Comparison of ENCODE assay signal across 15 cellular contexts in genomic region chr9:104856413-104856941, GRCh38.
DNase-seq lines count a peak whose midpoint lies in the region; ATAC-seq and TF ChIP-seq lines count a peak whose summit lies in the region.
"Had no signal": no experiment of that assay in that cellular context is flagged by ENCODE, and none has a peak within 500 bp of the region (broad histone marks: within the 10 kb centered on the region; RNA-seq: fewer than 3 reads in every experiment).

No MANE protein-coding gene starts in this region.

- no peak for TF ChIP-seq CTCF in Caco-2 (IDR thresholded peaks at IDR 0.05; ENCODE audit: insufficient read depth in 1 of 2, low read depth in 1 of 2, low read length in 1 of 2, severe bottlenecking in 1 of 2, unreplicated experiment in 1 of 2)
- no peak for TF ChIP-seq CTCF in fibroblast of mammary gland (conservative IDR thresholded peaks at IDR 0.05; ENCODE audit: control insufficient read depth, insufficient read depth, low read depth, low read length)
- no peak for TF ChIP-seq CTCF in upper lobe of left lung (IDR thresholded peaks at IDR 0.05)
- TF ChIP-seq CTCF in A673 (conservative IDR thresholded peaks at IDR 0.05; ENCODE audit: low read depth, low read length) = no peak

- POLR2A ChIA-PET in Caco-2 (lab: Charles Lee) (no interaction called here), A673 (lab: Charles Lee; ENCODE audit: low non-redundant PET) (no interaction called here)

- H3K4me3 Mint-ChIP-seq in Caco-2 (ENCODE audit: unreplicated experiment) = peak overlapping the region; percentile 16
- H3K4me3 Mint-ChIP-seq: mesothelial cell of epicardium had no signal

- TF ChIP-seq EP300 in upper lobe of left lung (IDR thresholded peaks at IDR 0.05) = no peak

- intact Hi-C loops in Caco-2 (cut with micrococcal nuclease; ENCODE audit: unreplicated experiment) (no loop called here), A673 (cut with micrococcal nuclease; ENCODE audit: unreplicated experiment) (no loop called here), aorta (cut with DNase I) (loop anchor here in 1 of 2 donors (5.0 kb wide), 2 partner anchors 71 to 136 kb away; partner anchors contain the start of gene ABCA1)

- peaks cover 2% of the 10 kb centered on the region; the same call in 1 of the 2 replicates for H3K36me3 ChIP-seq in Caco-2 (ENCODE audit: control insufficient read depth, insufficient read depth, low read length)
- H3K36me3 ChIP-seq in upper lobe of left lung = peaks cover 0 to 26% (median 4%) of the 10 kb centered on the region in 4 donors
- H3K36me3 ChIP-seq in A673 (ENCODE audit: insufficient read depth, low read length, poor library complexity, severe bottlenecking) = no peaks in the 10 kb centered on the region
- H3K36me3 ChIP-seq in aorta (ENCODE audit: control insufficient read depth in 1 of 2, insufficient read depth in 2 of 2, low read length in 1 of 2) = no peaks in the 10 kb centered on the region

- H3K4me3 ChIP-seq in Caco-2 (ENCODE audit: low read depth, low read length) = no peak overlapping the region
- no peak overlapping the region for H3K4me3 ChIP-seq in fibroblast of mammary gland (ENCODE audit: control insufficient read depth, low read depth, low read length)
- H3K4me3 ChIP-seq in upper lobe of left lung = no peak overlapping the region
- no peak overlapping the region for H3K4me3 ChIP-seq in A673 (ENCODE audit: low read depth, low read length, poor library complexity, severe bottlenecking)
- H3K4me3 ChIP-seq in aorta (ENCODE audit: low read length in 2 of 2) = no peak overlapping the region
- H3K4me3 ChIP-seq: right atrium auricular region had no signal

- 64 to 71% methylated on average over 5 of the region's 5 CpGs for WGBS in upper lobe of left lung, 2 donors
- WGBS in aorta, 2 donors = 82 to 83% methylated on average over 5 of the region's 5 CpGs

- TF ChIP-seq POLR2A in upper lobe of left lung (IDR thresholded peaks at IDR 0.05) = no peak

- no peaks in the 10 kb centered on the region for H3K27me3 Mint-ChIP-seq in Caco-2 (ENCODE audit: insufficient read depth, unreplicated experiment)

- H3K27me3 ChIP-seq in Caco-2 (replicated peaks; ENCODE audit: control insufficient read depth, insufficient read depth, low read length) (no peaks in the 10 kb centered on the region), upper lobe of left lung (no peaks in the 10 kb centered on the region), A673 (replicated peaks; ENCODE audit: insufficient read depth, low read depth, low read length, poor library complexity) (no peaks in the 10 kb centered on the region), aorta (ENCODE audit: control insufficient read depth in 1 of 2, insufficient read depth in 2 of 2, low read length in 1 of 2) (no peaks in the 10 kb centered on the region)
- H3K27me3 ChIP-seq: right atrium auricular region had no signal

- H3K4me1 ChIP-seq in Caco-2 (peaks cover 22% of the 10 kb centered on the region; the same call in 1 of the 2 replicates), upper lobe of left lung (peaks cover 11 to 46% (median 20%) of the 10 kb centered on the region in 4 donors), A673 (ENCODE audit: insufficient read depth, low read length, poor library complexity, severe bottlenecking) (no peaks in the 10 kb centered on the region), aorta (ENCODE audit: control insufficient read depth in 1 of 2, insufficient read depth in 2 of 2, low read length in 2 of 2) (peaks cover 0 to 4% of the 10 kb centered on the region in 2 donors)

- no peak for ATAC-seq in upper lobe of left lung (ENCODE audit: low FRiP score in 2 of 2)
- no peak for ATAC-seq in aorta (ENCODE audit: low FRiP score)

- H3K27ac Mint-ChIP-seq in Caco-2 (ENCODE audit: unreplicated experiment) = peak overlapping the region; percentile 19
- H3K27ac Mint-ChIP-seq: mesothelial cell of epicardium had no signal

- CTCF ChIA-PET in Caco-2 (lab: Charles Lee) (no interaction called here), A673 (lab: Charles Lee) (interaction anchor here (0.5 kb wide), 1 partner anchor 535 kb away, joined by 15 read pairs; no protein-coding TSS in a partner anchor)

- H3K9me3 Mint-ChIP-seq in Caco-2 (ENCODE audit: unreplicated experiment) = no peaks in the 10 kb centered on the region
- H3K9me3 Mint-ChIP-seq: mesothelial cell of epicardium had no signal

- H3K9me3 ChIP-seq in Caco-2 = no peaks in the 10 kb centered on the region
- H3K9me3 ChIP-seq in upper lobe of left lung = no peaks in the 10 kb centered on the region
- H3K9me3 ChIP-seq in A673 (ENCODE audit: low read depth, low read length, poor library complexity, severe bottlenecking) = no peaks in the 10 kb centered on the region
- H3K9me3 ChIP-seq in aorta (ENCODE audit: control insufficient read depth, low read length) = no peaks in the 10 kb centered on the region
- H3K9me3 ChIP-seq: right atrium auricular region had no signal

- BruUV-seq in Caco-2 (replicated peaks; lab: Mats Ljungman, UMichigan) (no TSS peak), A673 (replicated peaks; lab: Mats Ljungman, UMichigan) (no TSS peak)

- peak in 1 of 2 experiments; percentile 17 for DNase-seq in Caco-2
- peak; percentile 85 for DNase-seq in NCI-H1436 (lab: John Stamatoyannopoulos, UW)
- peak; percentile 99 for DNase-seq in NCI-H748 treated with DMSO at 0.1 percent for 48 hours (lab: John Stamatoyannopoulos, UW)
- DNase-seq in fibroblast of mammary gland (ENCODE audit: low read depth) = peak; percentile 55
- no peak for DNase-seq in upper lobe of left lung
- DNase-seq in A673 (ENCODE audit: low spot score) = no peak
- DNase-seq in stimulated activated CD4-positive, alpha-beta T cell treated with anti-CD3 and anti-CD28 coated beads, Interleukin-2, amount 100 ng/mL, for 48 hours = no peak
- DNase-seq in aorta = no peak
- DNase-seq: ACHN; DND-41; effector CD4-positive, alpha-beta T cell; T-helper 9 cell; trophoblast cell had no signal

- peaks cover 10% of the 10 kb centered on the region for H3K36me3 Mint-ChIP-seq in Caco-2 (ENCODE audit: insufficient read depth, unreplicated experiment)

- peak overlapping the region in 2 of 4 donors; percentile 15 to 22 for H3K27ac ChIP-seq in upper lobe of left lung
- H3K27ac ChIP-seq in A673 (ENCODE audit: low read depth, low read length, poor library complexity, severe bottlenecking) = no peak overlapping the region
- H3K27ac ChIP-seq in aorta (ENCODE audit: low read depth in 1 of 2, low read length in 2 of 2) = no peak overlapping the region
- H3K27ac ChIP-seq: right atrium auricular region had no signal

- H3K4me1 Mint-ChIP-seq in Caco-2 (ENCODE audit: low read depth, unreplicated experiment) = peaks cover 23% of the 10 kb centered on the region

Comparison
In these comparisons a context has a peak if more than half of its experiments do, and no peak if none do; other contexts are left out.
1. DNase-seq: peak in NCI-H1436 (single experiment), NCI-H748 treated with DMSO at 0.1 percent for 48 hours (single experiment) and fibroblast of mammary gland (single experiment); none in upper lobe of left lung (0 of 2), A673 (single experiment), stimulated activated CD4-positive, alpha-beta T cell treated with anti-CD3 and anti-CD28 coated beads, Interleukin-2, amount 100 ng/mL, for 48 hours (0 of 2) and aorta (0 of 2).